11 cellular contexts compared by ENCODE assay signal in the genomic region with DNA sequence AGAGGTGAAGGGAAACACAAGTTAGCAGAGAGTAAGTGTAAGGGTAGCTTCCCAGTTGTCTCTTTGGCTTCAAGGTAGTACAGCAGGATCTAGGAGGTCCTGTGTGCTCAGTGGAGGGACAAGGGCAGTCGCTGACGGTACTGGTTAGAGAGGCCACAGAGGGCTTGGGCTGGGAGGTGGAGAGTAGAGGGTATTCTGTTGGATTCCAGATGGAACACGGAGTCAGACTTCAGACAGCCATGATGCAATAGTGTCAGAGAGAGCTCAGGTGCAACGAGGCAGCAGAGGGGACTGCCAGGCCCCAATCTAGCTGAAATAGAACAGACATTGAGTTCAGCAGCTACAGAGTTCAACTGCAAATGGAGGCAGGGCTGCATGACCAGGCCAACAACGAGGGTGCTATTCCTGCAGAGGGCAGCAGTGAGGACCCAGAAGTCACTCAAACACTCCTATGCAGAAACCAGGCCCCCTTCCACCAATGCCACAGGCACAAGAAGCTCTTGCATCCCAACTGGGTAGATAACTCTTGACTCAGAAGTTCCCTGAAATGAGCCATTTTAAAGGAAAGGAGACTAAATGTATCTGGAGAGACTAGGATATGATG.
DNase-seq lines count a peak whose midpoint lies in the region; ATAC-seq, FAIRE-seq and TF ChIP-seq lines count a peak whose summit lies in the region.
"Had no signal": no experiment of that assay in that cellular context is flagged by ENCODE, and none has a peak within 500 bp of the region (broad histone marks: within the 10 kb centered on the region; RNA-seq: fewer than 3 reads in every experiment).

No MANE protein-coding gene starts in this region.

- peak overlapping the region; percentile 94 for H2AFZ ChIP-seq in GM23338

- no peaks in the 10 kb centered on the region; the same call in 2 of the 3 replicates for H3K36me3 Mint-ChIP-seq in GM23338 (ENCODE audit: low read depth)
- H3K36me3 Mint-ChIP-seq in activated naive CD8-positive, alpha-beta T cell treated with anti-CD3 and anti-CD28 coated beads for 36 hours = no peaks in the 10 kb centered on the region

- H3K27ac Mint-ChIP-seq in GM23338 = peak overlapping the region; percentile 49; the same call in 1 of the 2 replicates
- no peak overlapping the region for H3K27ac Mint-ChIP-seq in activated naive CD8-positive, alpha-beta T cell treated with anti-CD3 and anti-CD28 coated beads for 36 hours

- peak; percentile 37 for DNase-seq in GM12865 (ENCODE audit: low read depth)
- DNase-seq in GM23338 (ENCODE audit: low spot score) = peak; percentile 77
- peak; percentile 51 for DNase-seq in NT2/D1 (ENCODE audit: low read depth, low spot score)
- peak; percentile 70 for DNase-seq in iPS-NIHi11 (ENCODE audit: low spot score)
- DNase-seq in activated naive CD8-positive, alpha-beta T cell treated with anti-CD3 and anti-CD28 coated beads for 36 hours = no peak
- DNase-seq in GM03348 (ENCODE audit: low spot score) = no peak
- DNase-seq in GM12892 (ENCODE audit: insufficient read length) = no peak
- no peak for DNase-seq in SW 1271 (lab: John Stamatoyannopoulos, UW)
- DNase-seq: midbrain had no signal

- FAIRE-seq in GM12892 (lab: Jason Lieb, UNC) = no peak

- H3K27me3 ChIP-seq in GM23338 (ENCODE audit: insufficient read depth) (no peaks in the 10 kb centered on the region), NT2/D1 (ENCODE audit: insufficient read depth, insufficient read length) (no peaks in the 10 kb centered on the region)
- H3K27me3 ChIP-seq: ascending aorta, SJSA1 had no signal

- H3F3A ChIP-seq in GM23338 (replicated peaks; ENCODE audit: low read depth) = no peaks in the 10 kb centered on the region

- peaks cover 4% of the 10 kb centered on the region; the same call in 1 of the 3 replicates for H3K4me1 Mint-ChIP-seq in GM23338
- no peaks in the 10 kb centered on the region for H3K4me1 Mint-ChIP-seq in activated naive CD8-positive, alpha-beta T cell treated with anti-CD3 and anti-CD28 coated beads for 36 hours

- H3K4me2 ChIP-seq in GM23338 = no peak overlapping the region

- H3K36me3 ChIP-seq in GM23338 (ENCODE audit: insufficient read depth) = no peaks in the 10 kb centered on the region
- H3K36me3 ChIP-seq in NT2/D1 (ENCODE audit: insufficient read depth, insufficient read length, low read length) = no peaks in the 10 kb centered on the region
- H3K36me3 ChIP-seq: ascending aorta, SJSA1 had no signal

- ATAC-seq in GM23338 = peak; percentile 98

- peaks cover 11% of the 10 kb centered on the region for H3K9me2 ChIP-seq in GM23338 (ENCODE audit: insufficient read depth)

- no peak overlapping the region for H3K4me3 Mint-ChIP-seq in GM23338
- no peak overlapping the region for H3K4me3 Mint-ChIP-seq in activated naive CD8-positive, alpha-beta T cell treated with anti-CD3 and anti-CD28 coated beads for 36 hours

- H4K20me1 ChIP-seq in GM23338 (replicated peaks; ENCODE audit: insufficient read depth) = no peaks in the 10 kb centered on the region

- H3K4me1 ChIP-seq in GM23338 (ENCODE audit: insufficient read depth) (no peaks in the 10 kb centered on the region), NT2/D1 (ENCODE audit: insufficient read depth, insufficient read length) (no peaks in the 10 kb centered on the region)
- H3K4me1 ChIP-seq: ascending aorta, SJSA1 had no signal

- no peaks in the 10 kb centered on the region for H3K79me2 ChIP-seq in GM23338 (replicated peaks; ENCODE audit: insufficient read depth)

- H3K4me3 ChIP-seq in GM12865 (ENCODE audit: low read depth, low read length) = no peak overlapping the region
- no peak overlapping the region for H3K4me3 ChIP-seq in GM23338
- no peak overlapping the region for H3K4me3 ChIP-seq in NT2/D1 (ENCODE audit: insufficient read length, low read depth)
- H3K4me3 ChIP-seq: ascending aorta, SJSA1 had no signal

- H3K9me3 ChIP-seq in NT2/D1 (ENCODE audit: insufficient read depth, low read length) = no peaks in the 10 kb centered on the region
- H3K9me3 ChIP-seq: ascending aorta, SJSA1 had no signal

- no peak for TF ChIP-seq POLR2A in GM12892 (IDR thresholded peaks at IDR 0.05; ENCODE audit: low read depth, low read length)

- H3K27ac ChIP-seq in GM23338 (ENCODE audit: low read depth) = no peak overlapping the region
- H3K27ac ChIP-seq: ascending aorta, SJSA1 had no signal

- TF ChIP-seq CTCF in GM12865 (IDR thresholded peaks at IDR 0.05; ENCODE audit: insufficient read depth, low read depth, low read length, missing control alignments) (peak; percentile 47), GM23338 (conservative IDR thresholded peaks at IDR 0.05; ENCODE audit: low read depth in 2 of 2) (peak; percentile 69 to 84)

- no peak overlapping the region for H3K9ac ChIP-seq in NT2/D1 (ENCODE audit: insufficient read length, low read depth)

- H3K9me3 Mint-ChIP-seq in GM23338 = no peaks in the 10 kb centered on the region
- no peaks in the 10 kb centered on the region for H3K9me3 Mint-ChIP-seq in activated naive CD8-positive, alpha-beta T cell treated with anti-CD3 and anti-CD28 coated beads for 36 hours

- H3K27me3 Mint-ChIP-seq in GM23338 (ENCODE audit: insufficient read depth, low read depth, poor library complexity) = peaks cover 3% of the 10 kb centered on the region
- no peaks in the 10 kb centered on the region for H3K27me3 Mint-ChIP-seq in activated naive CD8-positive, alpha-beta T cell treated with anti-CD3 and anti-CD28 coated beads for 36 hours

TF ChIP-seq in GM23338, 12 proteins besides CTCF, POLR2A, EP300 and RAD21:
- TF ChIP-seq JUNB (IDR thresholded peaks at IDR 0.05; ENCODE audit: unreplicated experiment) (no peak), ZNF114 (CRISPR knock-in tag; IDR thresholded peaks at IDR 0.05) (no peak), EZH2phosphoT487 (IDR thresholded peaks at IDR 0.05; ENCODE audit: unreplicated experiment) (no peak), POLR2AphosphoS5 (IDR thresholded peaks at IDR 0.05; ENCODE audit: low read depth) (no peak), CREB1 (CRISPR knock-in tag; IDR thresholded peaks at IDR 0.05; ENCODE audit: low read depth) (no peak), EZH2 (IDR thresholded peaks at IDR 0.05; ENCODE audit: low read depth, unreplicated experiment) (no peak)
- TF ChIP-seq, protein P1, sequence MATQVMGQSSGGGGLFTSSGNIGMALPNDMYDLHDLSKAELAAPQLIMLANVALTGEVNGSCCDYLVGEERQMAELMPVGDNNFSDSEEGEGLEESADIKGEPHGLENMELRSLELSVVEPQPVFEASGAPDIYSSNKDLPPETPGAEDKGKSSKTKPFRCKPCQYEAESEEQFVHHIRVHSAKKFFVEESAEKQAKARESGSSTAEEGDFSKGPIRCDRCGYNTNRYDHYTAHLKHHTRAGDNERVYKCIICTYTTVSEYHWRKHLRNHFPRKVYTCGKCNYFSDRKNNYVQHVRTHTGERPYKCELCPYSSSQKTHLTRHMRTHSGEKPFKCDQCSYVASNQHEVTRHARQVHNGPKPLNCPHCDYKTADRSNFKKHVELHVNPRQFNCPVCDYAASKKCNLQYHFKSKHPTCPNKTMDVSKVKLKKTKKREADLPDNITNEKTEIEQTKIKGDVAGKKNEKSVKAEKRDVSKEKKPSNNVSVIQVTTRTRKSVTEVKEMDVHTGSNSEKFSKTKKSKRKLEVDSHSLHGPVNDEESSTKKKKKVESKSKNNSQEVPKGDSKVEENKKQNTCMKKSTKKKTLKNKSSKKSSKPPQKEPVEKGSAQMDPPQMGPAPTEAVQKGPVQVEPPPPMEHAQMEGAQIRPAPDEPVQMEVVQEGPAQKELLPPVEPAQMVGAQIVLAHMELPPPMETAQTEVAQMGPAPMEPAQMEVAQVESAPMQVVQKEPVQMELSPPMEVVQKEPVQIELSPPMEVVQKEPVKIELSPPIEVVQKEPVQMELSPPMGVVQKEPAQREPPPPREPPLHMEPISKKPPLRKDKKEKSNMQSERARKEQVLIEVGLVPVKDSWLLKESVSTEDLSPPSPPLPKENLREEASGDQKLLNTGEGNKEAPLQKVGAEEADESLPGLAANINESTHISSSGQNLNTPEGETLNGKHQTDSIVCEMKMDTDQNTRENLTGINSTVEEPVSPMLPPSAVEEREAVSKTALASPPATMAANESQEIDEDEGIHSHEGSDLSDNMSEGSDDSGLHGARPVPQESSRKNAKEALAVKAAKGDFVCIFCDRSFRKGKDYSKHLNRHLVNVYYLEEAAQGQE (IDR thresholded peaks at IDR 0.05; ENCODE audit: unreplicated experiment) = no peak
- TF ChIP-seq, protein P2, sequence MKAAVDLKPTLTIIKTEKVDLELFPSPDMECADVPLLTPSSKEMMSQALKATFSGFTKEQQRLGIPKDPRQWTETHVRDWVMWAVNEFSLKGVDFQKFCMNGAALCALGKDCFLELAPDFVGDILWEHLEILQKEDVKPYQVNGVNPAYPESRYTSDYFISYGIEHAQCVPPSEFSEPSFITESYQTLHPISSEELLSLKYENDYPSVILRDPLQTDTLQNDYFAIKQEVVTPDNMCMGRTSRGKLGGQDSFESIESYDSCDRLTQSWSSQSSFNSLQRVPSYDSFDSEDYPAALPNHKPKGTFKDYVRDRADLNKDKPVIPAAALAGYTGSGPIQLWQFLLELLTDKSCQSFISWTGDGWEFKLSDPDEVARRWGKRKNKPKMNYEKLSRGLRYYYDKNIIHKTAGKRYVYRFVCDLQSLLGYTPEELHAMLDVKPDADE (IDR thresholded peaks at IDR 0.05) = no peak

Comparison
In these comparisons a context has a peak if more than half of its experiments do, and no peak if none do; other contexts are left out.
1. DNase-seq: peak in GM12865 (single experiment), GM23338 (single experiment), NT2/D1 (single experiment) and iPS-NIHi11 (single experiment); none in activated naive CD8-positive, alpha-beta T cell treated with anti-CD3 and anti-CD28 coated beads for 36 hours (single experiment), GM03348 (single experiment), GM12892 (single experiment) and SW 1271 (0 of 2).